Comparison of ENCODE assay signal across 8 cellular contexts in the genomic region with DNA sequence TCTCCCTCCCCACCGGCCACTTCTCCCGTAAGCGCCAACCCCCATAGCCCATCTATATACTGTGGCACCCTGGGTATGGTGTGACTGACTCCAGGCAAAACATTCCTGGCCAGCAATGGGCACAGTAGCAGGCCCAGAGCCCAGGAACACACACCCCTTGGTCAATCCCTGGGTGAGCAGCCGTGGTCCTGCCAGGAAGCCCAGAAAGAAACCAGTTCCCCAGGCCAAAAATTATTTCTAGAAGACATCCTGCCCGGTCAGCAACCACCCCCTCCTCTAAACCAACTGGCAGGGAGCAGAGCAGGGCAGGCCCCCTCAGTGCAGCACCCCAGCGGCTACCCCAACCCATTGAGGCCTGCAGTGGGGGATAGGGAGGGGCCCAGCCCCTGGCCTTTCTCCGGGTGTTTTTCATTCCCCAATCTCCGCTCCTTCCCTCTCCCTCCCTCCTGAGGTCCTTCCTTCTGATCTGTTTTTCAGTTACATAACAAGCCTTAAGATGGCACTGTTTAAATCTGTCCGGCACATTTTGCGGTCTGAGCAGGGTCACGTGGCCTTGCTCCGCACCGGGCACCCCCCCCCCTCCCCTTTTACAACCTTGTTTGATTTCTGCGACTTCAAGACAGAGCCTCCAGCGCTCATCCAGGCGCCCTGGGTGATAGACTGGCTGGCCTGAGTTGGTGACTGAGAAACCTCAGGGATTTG. TPM values are rescaled to one million over a fixed set of nuclear protein-coding genes. Genes with fewer than 3 reads are reported as not detected.
DNase-seq lines count a peak whose midpoint lies in the region; ATAC-seq and TF ChIP-seq lines count a peak whose summit lies in the region.

No MANE protein-coding gene starts in this region.

- H3K4me1 ChIP-seq in parathyroid adenoma (no peaks in the 10 kb centered on the region), right atrium auricular region (peaks cover 0 to 40% of the 10 kb centered on the region in 2 donors)

- H3K4me3 ChIP-seq in BJ (ENCODE audit: low read depth, low read length) (no peak overlapping the region), H7 (ENCODE audit: insufficient read depth, low read depth, low read length) (peak overlapping the region; percentile 4; the same call in 1 of the 2 replicates), parathyroid adenoma (ENCODE audit: low read depth, low read length) (no peak overlapping the region), right atrium auricular region (no peak overlapping the region)

- no peak overlapping the region for H2AFZ ChIP-seq in parathyroid adenoma

- no peak for DNase-seq in BJ (ENCODE audit: low read depth)
- peak; percentile 83 for DNase-seq in H7
- peak; percentile 46 for DNase-seq in RPMI7951 (ENCODE audit: low read depth)
- peak; percentile 60 for DNase-seq in dermis blood vessel endothelial cell
- no peak for DNase-seq in right atrium auricular region (ENCODE audit: low spot score)
- no peak for DNase-seq in GM10248 (ENCODE audit: extremely low spot score)

- CTCF ChIA-PET in BJ (lab: Yijun Ruan, JAX) = interaction anchor here (0.9 kb wide), 1 partner anchor 505 kb away, joined by 3 read pairs; no protein-coding TSS in a partner anchor
- CTCF ChIA-PET in GM10248 (lab: Yijun Ruan, JAX) = interaction anchor here (1.5 to 1.6 kb wide), 2 partner anchors 9 to 47 kb away, joined by 4 to 5 read pairs; no protein-coding TSS in a partner anchor

- H3K27ac ChIP-seq in parathyroid adenoma (no peak overlapping the region), right atrium auricular region (no peak overlapping the region)

- H3K9me3 ChIP-seq in parathyroid adenoma (ENCODE audit: control insufficient read depth, low read length) (no peaks in the 10 kb centered on the region), right atrium auricular region (no peaks in the 10 kb centered on the region)

- H3K27me3 ChIP-seq in BJ (ENCODE audit: control insufficient read depth, insufficient read depth, low read length) (peaks cover 61% of the 10 kb centered on the region), H7 (ENCODE audit: control insufficient read depth, insufficient read depth, low read length) (peaks cover 76% of the 10 kb centered on the region), parathyroid adenoma (ENCODE audit: control insufficient read depth, insufficient read depth, low read length) (peaks cover 26% of the 10 kb centered on the region), right atrium auricular region (peaks cover 26 to 52% of the 10 kb centered on the region in 2 donors)

- H3K36me3 ChIP-seq in BJ (ENCODE audit: control insufficient read depth, insufficient read depth, low read length) (no peaks in the 10 kb centered on the region), H7 (replicated peaks; ENCODE audit: control insufficient read depth, insufficient read depth, low read length) (no peaks in the 10 kb centered on the region), parathyroid adenoma (ENCODE audit: control insufficient read depth, insufficient read depth, low read length) (no peaks in the 10 kb centered on the region), right atrium auricular region (no peaks in the 10 kb centered on the region)

- TF ChIP-seq CTCF in BJ (IDR thresholded peaks at IDR 0.05; ENCODE audit: insufficient read depth, low read depth, low read length) (0 out of 2 replicates have a peak, but pooled peaks have one; percentile 18), parathyroid adenoma (IDR thresholded peaks at IDR 0.05) (no peak), right atrium auricular region (IDR thresholded peaks at IDR 0.05) (no peak), GM10248 (IDR thresholded peaks at IDR 0.05; ENCODE audit: control extremely low read depth, extremely low read depth, low read depth, missing control alignments) (no peak)

- no peak overlapping the region for H3K9ac ChIP-seq in parathyroid adenoma

- peak overlapping the region; percentile 60 for H3K4me2 ChIP-seq in parathyroid adenoma (ENCODE audit: low read length)

- no peak for ATAC-seq in GM21515 (IDR thresholded peaks at IDR 0.05; ENCODE audit: unreplicated experiment)

- H3K79me2 ChIP-seq in parathyroid adenoma = no peaks in the 10 kb centered on the region

- POLR2A ChIA-PET in BJ (lab: Charles Lee) (no interaction called here), GM10248 (lab: Yijun Ruan, JAX) (interaction anchor here (0.8 kb wide), 1 partner anchor 727 kb away, joined by 5 read pairs; no protein-coding TSS in a partner anchor)

RNA-seq across cellular contexts. Expression of a gene that starts 2.0 kb away (rescaled TPM):
- 0.21 and 0.43 TPM in 2 replicates for polyA plus RNA-seq in BJ (2011; rRNA removed)
- polyA minus RNA-seq in BJ (2011; rRNA and poly(A)+ RNA removed) = 0.46 and 0.95 TPM in 2 replicates
- total RNA-seq in H7 (2014; rRNA removed; shearing (Covaris generic)) = 1.6 and 4.2 TPM in 2 replicates
- 2.5 and 4.6 TPM in 2 replicates for total RNA-seq in RPMI7951 (2014; rRNA removed; shearing (Covaris generic))
- total RNA-seq in dermis blood vessel endothelial cell (under 0.01 and 0.23 TPM in 2 replicates), right atrium auricular region (not detected)

RNA-seq across cellular contexts. Expression of a gene that starts 59.4 kb away (rescaled TPM):
- polyA plus RNA-seq in BJ (2011; rRNA removed) = 19.5 and 29.8 TPM in 2 replicates
- polyA minus RNA-seq in BJ (2011; rRNA and poly(A)+ RNA removed) = 9.5 and 12.6 TPM in 2 replicates
- 17.1 and 26.0 TPM in 2 replicates for total RNA-seq in H7 (2014; rRNA removed; shearing (Covaris generic))
- 7.0 and 10.5 TPM in 2 replicates for total RNA-seq in RPMI7951 (2014; rRNA removed; shearing (Covaris generic))
- 19.5 and 27.6 TPM in 2 replicates for total RNA-seq in dermis blood vessel endothelial cell
- total RNA-seq in right atrium auricular region = 1 to 10 TPM; 3.8 to 4.9 TPM

Comparison
In these comparisons a context has a peak if more than half of its experiments do, and no peak if none do; other contexts are left out.
1. DNase-seq: peak in H7 (single experiment), RPMI7951 (single experiment) and dermis blood vessel endothelial cell (single experiment); none in BJ (single experiment), right atrium auricular region (single experiment) and GM10248 (single experiment).